Comparison of ENCODE assay signal across 25 cellular contexts in the genomic region with DNA sequence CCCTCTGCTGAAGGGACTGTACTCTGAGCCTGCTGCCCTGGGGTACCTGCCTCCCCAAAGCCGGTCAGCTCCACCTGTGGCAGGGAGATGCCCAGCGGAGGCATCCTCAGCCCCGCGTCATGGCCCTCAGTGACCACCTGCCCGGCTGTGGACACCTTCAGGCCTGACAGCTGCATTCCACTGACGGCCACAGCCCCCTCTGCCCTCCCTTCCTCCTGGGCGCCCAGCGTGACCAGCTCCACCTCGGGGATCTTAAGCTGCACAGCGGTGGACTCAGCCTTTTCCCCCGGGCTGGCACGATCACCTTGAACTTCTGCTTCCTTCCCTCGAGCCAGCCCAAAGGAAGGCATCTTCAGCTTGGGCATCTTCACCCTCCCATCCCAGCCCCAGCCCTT. TPM values are rescaled to one million over a fixed set of nuclear protein-coding genes. Genes with fewer than 3 reads are reported as not detected.
"Had no signal": no experiment of that assay in that cellular context is flagged by ENCODE, and none has a peak within 500 bp of the region (broad histone marks: within the 10 kb centered on the region; RNA-seq: fewer than 3 reads in every experiment).

No MANE protein-coding gene starts in this region.

- H3K36me3 ChIP-seq: colonic mucosa, neutrophil, sigmoid colon had no signal

- H3K9me3 ChIP-seq: colonic mucosa, esophagus squamous epithelium, left lung, neutrophil, psoas muscle, sigmoid colon, stomach, tibial artery, upper lobe of left lung had no signal

- H3K27ac ChIP-seq: colonic mucosa, esophagus squamous epithelium, left lung, neutrophil, parathyroid adenoma, psoas muscle, sigmoid colon, stomach, tibial artery, upper lobe of left lung had no signal

- H2AFZ ChIP-seq: parathyroid adenoma had no signal

- H3K4me1 ChIP-seq: colonic mucosa, psoas muscle, sigmoid colon had no signal

- DNase-seq: colonic mucosa; effector memory CD8-positive, alpha-beta T cell; erythroblast; esophagus squamous epithelium; foreskin melanocyte; left lung; mesendoderm; midbrain; naive thymus-derived CD4-positive, alpha-beta T cell; psoas muscle; sigmoid colon; stimulated activated CD4-positive, alpha-beta T cell treated with anti-CD3 and anti-CD28 coated beads, Interleukin-2, amount 100 ng/mL, for 24 hours; stimulated activated CD4-positive, alpha-beta T cell treated with anti-CD3 and anti-CD28 coated beads, Interleukin-4, amount 100 ng/mL, for 24 hours; stimulated activated naive CD4-positive, alpha-beta T cell treated with Interleukin-2 at 50 U/mL for 16 hours; stomach; tibial artery; upper lobe of left lung had no signal

- ATAC-seq: effector memory CD8-positive, alpha-beta T cell; left lung; naive thymus-derived CD4-positive, alpha-beta T cell; psoas muscle; right cardiac atrium; stimulated activated effector memory CD8-positive, alpha-beta T cell treated with anti-CD3 and anti-CD28 coated beads, Interleukin-12 subunit alpha, Interleukin-12 subunit beta, amount 100 ng/mL, for 72 hours had no signal

- H3K27me3 ChIP-seq: colonic mucosa, esophagus squamous epithelium, left lung, sigmoid colon, stomach, tibial artery, upper lobe of left lung had no signal

- H3K9ac ChIP-seq: parathyroid adenoma had no signal

- H3K4me3 ChIP-seq: colonic mucosa, esophagus squamous epithelium, left lung, psoas muscle, sigmoid colon, stomach, tibial artery, upper lobe of left lung had no signal

RNA-seq across cellular contexts. Expression of gene HIPK4, which starts 4.8 kb away (rescaled TPM):
- total RNA-seq: colonic mucosa, lung microvascular endothelial cell, mucosa of gallbladder, renal cortical epithelial cell, skeletal muscle tissue, stomach had no signal
- polyA plus RNA-seq: naive thymus-derived CD4-positive, alpha-beta T cell had no signal
